Comparison of ENCODE assay signal across 8 cellular contexts in genomic region chr3:101725192-101725889, GRCh38. TPM values are rescaled to one million over a fixed set of nuclear protein-coding genes. Genes with fewer than 3 reads are reported as not detected.
DNase-seq lines count a peak whose midpoint lies in the region; ATAC-seq and TF ChIP-seq lines count a peak whose summit lies in the region.

No MANE protein-coding gene starts in this region.

- H3K4me3 ChIP-seq in ACC112 (ENCODE audit: low read depth, low read length) = peak overlapping the region; percentile 82
- peak overlapping the region; percentile 89 for H3K4me3 ChIP-seq in OCI-LY3 (ENCODE audit: low read length)
- H3K4me3 ChIP-seq in gastroesophageal sphincter = peak overlapping the region; percentile 78 to 80
- H3K4me3 ChIP-seq in neutrophil (ENCODE audit: low read depth in 1 of 2, low read length in 1 of 2) = peak overlapping the region; percentile 77 to 92

- peak overlapping the region; percentile 81 for H3K9ac ChIP-seq in OCI-LY3 (ENCODE audit: low read length)

- H3K9me3 ChIP-seq in OCI-LY3 (ENCODE audit: insufficient read depth, low read length) (no peaks in the 10 kb centered on the region), gastroesophageal sphincter (no peaks in the 10 kb centered on the region), neutrophil (no peaks in the 10 kb centered on the region)

- H3K27me3 ChIP-seq in ACC112 (ENCODE audit: insufficient read depth, low read length) (no peaks in the 10 kb centered on the region), OCI-LY3 (ENCODE audit: low read depth, low read length) (no peaks in the 10 kb centered on the region), gastroesophageal sphincter (no peaks in the 10 kb centered on the region), neutrophil (no peaks in the 10 kb centered on the region)

- H3K27ac ChIP-seq in ACC112 (ENCODE audit: low read depth, low read length) (peak overlapping the region; percentile 37), OCI-LY3 (ENCODE audit: low read length) (peak overlapping the region; percentile 85), gastroesophageal sphincter (peak overlapping the region; percentile 26 to 86 (median 83)), neutrophil (peak overlapping the region; percentile 76)

- peak; percentile 14 for ATAC-seq in GM18861 (IDR thresholded peaks at IDR 0.05; ENCODE audit: unreplicated experiment)
- ATAC-seq in HG03103 (IDR thresholded peaks at IDR 0.05; ENCODE audit: low read depth, unreplicated experiment) = peak; percentile 2
- ATAC-seq in gastroesophageal sphincter = no peak

- DNase-seq in activated gamma-delta T cell treated with anti-CD3 and anti-CD28 coated beads, Interleukin-2, amount 50 U/mL, for 16 hours (ENCODE audit: low read depth) = peak; percentile 9
- no peak for DNase-seq in GM19240 (ENCODE audit: insufficient read length, low spot score)

- H4K20me1 ChIP-seq in OCI-LY3 (ENCODE audit: insufficient read depth, low read length) = no peaks in the 10 kb centered on the region

- H3K79me2 ChIP-seq in ACC112 (ENCODE audit: control insufficient read depth, insufficient read depth, low read length, unreplicated experiment) (peaks cover 19% of the 10 kb centered on the region), OCI-LY3 (ENCODE audit: low read length) (peaks cover 13% of the 10 kb centered on the region)

- TF ChIP-seq POLR2A in gastroesophageal sphincter (IDR thresholded peaks at IDR 0.05) = no peak

- H2AFZ ChIP-seq in ACC112 (ENCODE audit: low read length, unreplicated experiment) (peak overlapping the region; percentile 83), OCI-LY3 (ENCODE audit: low read depth, low read length) (peak overlapping the region; percentile 72)

- no peak for TF ChIP-seq EP300 in gastroesophageal sphincter (IDR thresholded peaks at IDR 0.05)

- H3K4me1 ChIP-seq in ACC112 (ENCODE audit: control insufficient read depth, insufficient read depth, low read length, unreplicated experiment) (peaks cover 8% of the 10 kb centered on the region), OCI-LY3 (ENCODE audit: low read length) (peaks cover 31% of the 10 kb centered on the region), gastroesophageal sphincter (peaks cover 0 to 22% (median 0%) of the 10 kb centered on the region in 3 donors), neutrophil (ENCODE audit: control insufficient read depth in 1 of 2, insufficient read depth in 1 of 2, low read depth in 1 of 2, low read length in 1 of 2) (peaks cover 61 to 63% of the 10 kb centered on the region in 2 experiments)

- 0 to 1% methylated on average over 6 to 12 of the region's 21 CpGs for WGBS in gastroesophageal sphincter (ENCODE audit: low coverage in 1 of 2), 2 donors

- TF ChIP-seq CTCF in OCI-LY3 (IDR thresholded peaks at IDR 0.05; ENCODE audit: low read depth, low read length) (no peak), gastroesophageal sphincter (IDR thresholded peaks at IDR 0.05) (no peak), neutrophil (IDR thresholded peaks at IDR 0.05) (no peak)

- H3K4me2 ChIP-seq in OCI-LY3 (ENCODE audit: low read length) = peak overlapping the region; percentile 81

- H3K36me3 ChIP-seq in ACC112 (ENCODE audit: insufficient read depth, low read length) (0 out of 2 replicates have a peak, but pooled peaks cover 6% of the 10 kb centered on the region), OCI-LY3 (replicated peaks; ENCODE audit: low read depth, low read length) (peaks cover 2% of the 10 kb centered on the region), gastroesophageal sphincter (peaks cover 0 to 27% of the 10 kb centered on the region in 2 donors), neutrophil (no peaks in the 10 kb centered on the region)

RNA-seq across cellular contexts. Expression of gene CEP97, which starts 0.9 kb away (rescaled TPM):
- total RNA-seq in gastroesophageal sphincter = 10 to 100 TPM in 1 of 4 donors, 1 to 10 TPM in 3; 7.8 to 11.4 (median 8.8) TPM

RNA-seq across cellular contexts. Expression of gene RPL24, which starts 38.8 kb away (rescaled TPM):
- 1,000 to 10,000 TPM in 3 of 4 donors, 100 to 1,000 TPM in 1; 852 to 2,330 (median 1,498) TPM for total RNA-seq in gastroesophageal sphincter

RNA-seq across cellular contexts. Expression of gene ZBTB11, which starts 48.4 kb away (rescaled TPM):
- 10 to 100 TPM; 17.1 to 32.7 (median 23.6) TPM for total RNA-seq in gastroesophageal sphincter

RNA-seq across cellular contexts. Expression of gene NXPE3, which starts 53.7 kb away (rescaled TPM):
- total RNA-seq in gastroesophageal sphincter = 10 to 100 TPM; 12.5 to 32.8 (median 18.9) TPM
